In genomic region chr4:174406416-174406815, GRCh38 we compare ENCODE assay signal across 21 cellular contexts.
"Had no signal": no experiment of that assay in that cellular context is flagged by ENCODE, and none has a peak within 500 bp of the region (broad histone marks: within the 10 kb centered on the region; RNA-seq: fewer than 3 reads in every experiment).

No MANE protein-coding gene starts in this region.

- H3K27me3 ChIP-seq: esophagus muscularis mucosa, pancreas, sigmoid colon, thyroid gland, upper lobe of left lung, uterus had no signal

- H3K4me1 ChIP-seq: pancreas, thyroid gland, uterus had no signal

- H3K9me3 ChIP-seq: esophagus muscularis mucosa, pancreas, sigmoid colon, thyroid gland, upper lobe of left lung, uterus had no signal

- H3K4me3 ChIP-seq: dorsolateral prefrontal cortex, esophagus muscularis mucosa, pancreas, sigmoid colon, skin epidermis, thyroid gland, upper lobe of left lung, uterus had no signal

- H3K36me3 Mint-ChIP-seq: immature natural killer cell, naive B cell had no signal

- DNase-seq: central memory CD4-positive, alpha-beta T cell; cortex of kidney; dorsolateral prefrontal cortex; effector CD8-positive, alpha-beta T cell; immature natural killer cell; kidney; left cardiac atrium; mesendoderm; naive B cell; occipital lobe; pancreas; sigmoid colon; stimulated activated naive CD4-positive, alpha-beta T cell treated with Interleukin-2 at 50 U/mL for 16 hours; thyroid gland; upper lobe of left lung; uterus had no signal

- H3K36me3 ChIP-seq: esophagus muscularis mucosa, pancreas, sigmoid colon, thyroid gland, upper lobe of left lung, uterus had no signal

- H3K4me1 Mint-ChIP-seq: immature natural killer cell, naive B cell, nephron had no signal

- H3K4me3 Mint-ChIP-seq: immature natural killer cell, naive B cell, nephron had no signal

- H3K27ac ChIP-seq: dorsolateral prefrontal cortex, epithelial cell of prostate, pancreas, sigmoid colon, thyroid gland, upper lobe of left lung, uterus had no signal

- H3K27ac Mint-ChIP-seq: immature natural killer cell, naive B cell, nephron, progenitor cell of endocrine pancreas had no signal

- ATAC-seq: pancreas had no signal
